In the genomic region with DNA sequence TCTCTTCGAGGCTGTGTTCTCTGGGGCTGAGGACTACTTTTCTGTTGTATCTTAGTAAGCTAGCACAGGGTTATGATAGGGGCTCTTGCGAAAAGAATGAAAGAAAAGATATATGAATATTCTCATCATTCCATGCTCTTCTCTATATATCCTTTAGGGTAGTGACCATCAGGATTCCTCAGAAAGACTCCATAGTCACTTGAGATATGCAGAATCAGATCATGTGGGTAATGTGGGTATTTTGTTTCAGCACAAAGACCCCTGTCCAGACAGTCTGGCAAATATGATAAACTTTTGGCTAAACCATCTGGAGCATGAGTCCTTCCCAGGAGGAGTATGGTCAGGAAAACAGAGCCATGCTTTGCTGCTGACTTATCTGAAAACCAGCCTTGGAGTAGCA, we compare ENCODE assay signal across 38 cellular contexts. TPM values are rescaled to one million over a fixed set of nuclear protein-coding genes. Genes with fewer than 3 reads are reported as not detected.
"Had no signal": no experiment of that assay in that cellular context is flagged by ENCODE, and none has a peak within 500 bp of the region (broad histone marks: within the 10 kb centered on the region; RNA-seq: fewer than 3 reads in every experiment).

No MANE protein-coding gene starts in this region.

- H3K9ac ChIP-seq: KMS-11 had no signal

- H3K4me3 ChIP-seq: MG63 had no signal

- H3K9me3 ChIP-seq: MG63 had no signal

- H3K4me2 ChIP-seq: KMS-11 had no signal

- H3K36me3 ChIP-seq: MG63 had no signal

- DNase-seq: Karpas-422, Kasumi-1, MG63, MM.1S, MV-4-11, NCI-H1048, NCI-H1092, NCI-H1092 treated with DMSO at 0.1 percent for 48 hours, NCI-H1105, NCI-H1105 treated with DMSO at 0.1 percent for 48 hours, NCI-H1417, NCI-H1417 treated with DMSO at 0.1 percent for 48 hours, NCI-H1436, NCI-H1436 treated with DMSO at 0.1 percent for 48 hours, NCI-H146, NCI-H1694, NCI-H1694 treated with DMSO at 0.1 percent for 48 hours, NCI-H187, NCI-H187 treated with DMSO at 0.1 percent for 48 hours, NCI-H1930, NCI-H2029, NCI-H2029 treated with DMSO at 0.1 percent for 48 hours, NCI-H2081, NCI-H2081 treated with DMSO at 0.1 percent for 48 hours, NCI-H2107, NCI-H2171, NCI-H2171 treated with DMSO at 0.1 percent for 48 hours, NCI-H2227 treated with DMSO at 0.1 percent for 48 hours, NCI-H226, NCI-H345, NCI-H446, NCI-H446 treated with DMSO at 0.1 percent for 48 hours, NCI-H510A had no signal

- H3K27ac ChIP-seq: KMS-11 had no signal

RNA-seq across cellular contexts. Expression of gene CRYM, which starts 21.5 kb away (rescaled TPM):
- total RNA-seq: M059J, NCI-H460 had no signal

RNA-seq across cellular contexts. Expression of gene ANKS4B, which starts 23.1 kb away (rescaled TPM):
- total RNA-seq: LHCN-M2, M059J, MCF 10A, NCI-H460 had no signal

RNA-seq across cellular contexts. Expression of gene ZP2, which starts 45.3 kb away (rescaled TPM):
- total RNA-seq: LHCN-M2, M059J, MCF 10A, NCI-H460 had no signal
